24 cellular contexts compared by ENCODE assay signal in genomic region chrX:153538424-153538823, GRCh38. TPM values are rescaled to one million over a fixed set of nuclear protein-coding genes. Genes with fewer than 3 reads are reported as not detected.
A peak's percentile ranks its signal among the peaks of the same experiment; 100 is the strongest.
DNase-seq lines count a peak whose midpoint lies in the region; ATAC-seq, FAIRE-seq and TF ChIP-seq lines count a peak whose summit lies in the region.
"Had no signal": no experiment of that assay in that cellular context is flagged by ENCODE, and none has a peak within 500 bp of the region (broad histone marks: within the 10 kb centered on the region; RNA-seq: fewer than 3 reads in every experiment).

No MANE protein-coding gene starts in this region.

- no peak for TF ChIP-seq POLR2A in right lobe of liver (IDR thresholded peaks at IDR 0.05)
- no peak for TF ChIP-seq POLR2A in HepG2 (IDR thresholded peaks at IDR 0.05; ENCODE audit: insufficient read depth in 1 of 2, low read depth in 2 of 2, low read length in 2 of 2)

- no peak overlapping the region for H3K4me2 ChIP-seq in HepG2 (ENCODE audit: low read depth, low read length)
- H3K4me2 ChIP-seq: GM23338 had no signal

- DNase-seq in right lobe of liver, result peak in 2 of 3 donors; percentile 60 to 69
- DNase-seq in HepG2 (ENCODE audit: low spot score), result no peak
- DNase-seq in RCC 7860 (ENCODE audit: low spot score), result no peak
- DNase-seq in D721Med (ENCODE audit: insufficient read length, low spot score), result no peak
- DNase-seq in effector memory CD4-positive, alpha-beta T cell, result no peak
- DNase-seq: 8988T; Calu3; CD8-positive, alpha-beta memory T cell; KBM-7; NCI-H1092; NCI-H1436; NCI-H187 treated with DMSO at 0.1 percent for 48 hours; NCI-H526; PC-3; RPMI8226 had no signal

- BruUV-seq in HepG2 (replicated peaks; lab: Mats Ljungman, UMichigan), result no TSS peak

- no peak for TF ChIP-seq RAD21 in HepG2 (CRISPR knock-in tag; IDR thresholded peaks at IDR 0.05)

- H3K9me3 ChIP-seq in right lobe of liver (no peaks in the 10 kb centered on the region), HepG2 (ENCODE audit: low read length) (no peaks in the 10 kb centered on the region)
- no peaks in the 10 kb centered on the region for H3K9me3 ChIP-seq in effector memory CD4-positive, alpha-beta T cell (ENCODE audit: control insufficient read depth, low read length)
- H3K9me3 ChIP-seq: HAP-1 had no signal

- TF ChIP-seq EP300 in HepG2 (IDR thresholded peaks at IDR 0.05; ENCODE audit: low read depth in 2 of 2, low read length in 2 of 2), result no peak
- TF ChIP-seq EP300 in HepG2 (CRISPR knock-in tag; IDR thresholded peaks at IDR 0.05; ENCODE audit: borderline replicate concordance), result no peak

- FAIRE-seq in HepG2 (lab: Jason Lieb, UNC), result no peak
- no peak for FAIRE-seq in RCC 7860 (lab: Jason Lieb, UNC)
- no peak for FAIRE-seq in D721Med (lab: Jason Lieb, UNC)
- FAIRE-seq: GM12891 had no signal

- POLR2A ChIA-PET in HepG2 (lab: Yijun Ruan, JAX), result no interaction called here

- in situ Hi-C loops in HepG2 (cut with HindIII; ENCODE audit: extremely low pct_ligation_motif_present, low pct_unique_long_range_greater_than_20kb), result no loop called here

- H3K4me3 ChIP-seq in right lobe of liver (no peak overlapping the region), HepG2 (replicated peaks in 1 of 3; ENCODE audit: insufficient read depth in 1 of 3, low read depth in 2 of 3, low read length in 3 of 3) (no peak overlapping the region)
- H3K4me3 ChIP-seq in effector memory CD4-positive, alpha-beta T cell (ENCODE audit: insufficient read depth, low read depth, low read length, poor library complexity, severe bottlenecking), result no peak overlapping the region
- H3K4me3 ChIP-seq: GM23338, HAP-1 had no signal

- intact Hi-C loops in right lobe of liver (cut with DNase I) (no loop called here), HepG2 (cut with micrococcal nuclease; ENCODE audit: unreplicated experiment) (loop anchor here (5.0 kb wide), 1 partner anchor 671 kb away; no protein-coding TSS in a partner anchor)

- H3K79me2 ChIP-seq in HepG2 (ENCODE audit: insufficient read depth, low read length), result no peaks in the 10 kb centered on the region

- ATAC-seq in right lobe of liver (peak; percentile 35 to 68 (median 66)), HepG2 (no peak), SK-N-SH treated with all-trans-retinoic acid at 6 μM for 48 hours (peak; percentile 45), GM18511 (IDR thresholded peaks at IDR 0.05; ENCODE audit: unreplicated experiment) (no peak)
- ATAC-seq: PC-3 had no signal

- CTCF ChIA-PET in HepG2 (lab: Yijun Ruan, JAX; ENCODE audit: low intra/inter-chr PET ratio, low total read pairs), result interaction anchor here (1.7 to 2.9 kb wide), 2 partner anchors 124 to 130 kb away, joined by 7 to 25 read pairs; no protein-coding TSS in a partner anchor

- no peaks in the 10 kb centered on the region for H3K27me3 ChIP-seq in right lobe of liver
- peaks cover 7 to 56% of the 10 kb centered on the region in 2 experiments; a peak in 4 of 5 replicates for H3K27me3 ChIP-seq in HepG2 (ENCODE audit: control insufficient read depth in 1 of 2, insufficient read depth in 2 of 2, low read length in 2 of 2)
- no peaks in the 10 kb centered on the region for H3K27me3 ChIP-seq in layer of hippocampus (ENCODE audit: control insufficient read depth, insufficient read depth, low read length)
- H3K27me3 ChIP-seq in effector memory CD4-positive, alpha-beta T cell (replicated peaks; ENCODE audit: control insufficient read depth, insufficient read depth, low read length, poor library complexity, severe bottlenecking), result no peaks in the 10 kb centered on the region

- H3K4me1 ChIP-seq in right lobe of liver (no peaks in the 10 kb centered on the region), HepG2 (ENCODE audit: insufficient read depth, low read length) (no peaks in the 10 kb centered on the region)
- H3K4me1 ChIP-seq in effector memory CD4-positive, alpha-beta T cell (ENCODE audit: control insufficient read depth, insufficient read depth, low read length, poor library complexity, severe bottlenecking), result no peaks in the 10 kb centered on the region
- H3K4me1 ChIP-seq: HAP-1 had no signal

- no peak overlapping the region for H2AFZ ChIP-seq in HepG2 (ENCODE audit: low read length)
- H2AFZ ChIP-seq: GM23338 had no signal

- no peaks in the 10 kb centered on the region for H3K36me3 ChIP-seq in right lobe of liver
- no peaks in the 10 kb centered on the region for H3K36me3 ChIP-seq in HepG2 (replicated peaks in 1 of 2; ENCODE audit: control insufficient read depth in 1 of 2, insufficient read depth in 2 of 2, low read length in 2 of 2)
- no peaks in the 10 kb centered on the region for H3K36me3 ChIP-seq in effector memory CD4-positive, alpha-beta T cell (ENCODE audit: control insufficient read depth, insufficient read depth, low read length)
- H3K36me3 ChIP-seq: HAP-1 had no signal

- H3K9ac ChIP-seq in HepG2 (ENCODE audit: insufficient read depth, low read depth, low read length), result no peak overlapping the region

- no peaks in the 10 kb centered on the region for H4K20me1 ChIP-seq in HepG2 (ENCODE audit: insufficient read depth, low read length)

- TF ChIP-seq CTCF in right lobe of liver (IDR thresholded peaks at IDR 0.05) (no peak), HepG2 (CRISPR knock-in tag; IDR thresholded peaks at IDR 0.05) (no peak), D721Med (IDR thresholded peaks at IDR 0.05; ENCODE audit: insufficient read depth, missing control alignments) (no peak)

- H3K27ac ChIP-seq in right lobe of liver, result no peak overlapping the region
- H3K27ac ChIP-seq in HepG2 (ENCODE audit: extremely low read length, insufficient read depth, low read length), result no peak overlapping the region
- H3K27ac ChIP-seq in layer of hippocampus (ENCODE audit: low read depth, low read length), result peak overlapping the region; percentile 30
- H3K27ac ChIP-seq in effector memory CD4-positive, alpha-beta T cell (ENCODE audit: insufficient read depth, low read length, poor library complexity, severe bottlenecking), result no peak overlapping the region
- H3K27ac ChIP-seq: C4-2B, HL-60 had no signal

- 64% methylated on average over 5 of the region's 17 CpGs for WGBS in right lobe of liver (ENCODE audit: insufficient coverage, low coverage, low lambda C conversion rate, missing lambda C conversion rate)
- WGBS in HepG2 (ENCODE audit: low lambda C conversion rate), result no CpG with 5 or more reads among the region's 17 CpGs

TF ChIP-seq in HepG2, 621 proteins besides CTCF, POLR2A, EP300 and RAD21 (continues in another document):
- TF ChIP-seq NR2C2 (CRISPR knock-in tag; IDR thresholded peaks at IDR 0.05; ENCODE audit: borderline replicate concordance), result no peak

RNA-seq across cellular contexts. Expression of gene ATP2B3, which starts 21.0 kb away (rescaled TPM):
- under 1 TPM in 1 of 6 experiments, not detected in 5; 0.07 TPM for total RNA-seq in right lobe of liver
- not detected in 2 replicates for total RNA-seq in HepG2 (2016; rRNA removed; fragmentation: Illumina TruSeq; extraction: Trizol)
- total RNA-seq in HepG2 (2016; cell fraction: cytosol; rRNA removed; fragmentation: Illumina TruSeq; extraction: Trizol; ENCODE audit: low read depth), result not detected in 2 replicates
- not detected in 2 replicates for total RNA-seq in HepG2 (2016; cell fraction: insoluble cytoplasmic fraction; rRNA removed; fragmentation: Illumina TruSeq; extraction: Trizol)
- not detected in 2 replicates for total RNA-seq in HepG2 (2016; cell fraction: membrane; rRNA removed; fragmentation: Illumina TruSeq; extraction: Trizol)
- not detected in 2 replicates for total RNA-seq in HepG2 (2016; cell fraction: nucleus; rRNA removed; fragmentation: Illumina TruSeq; extraction: Trizol)
- not detected in 2 replicates for polyA plus RNA-seq in HepG2 (2011; rRNA removed)
- polyA plus RNA-seq in HepG2 (2011; cell fraction: cytosol; rRNA removed), result not detected in 2 replicates
- not detected in 2 replicates for polyA plus RNA-seq in HepG2 (2011; cell fraction: nucleus; rRNA removed)
- not detected in 2 replicates for polyA plus RNA-seq in HepG2 (2012)
- not detected in 2 replicates for polyA plus RNA-seq in HepG2 (2016; cell fraction: cytosol; fragmentation: Illumina TruSeq; extraction: Trizol; ENCODE audit: low read depth)
- not detected in 2 replicates for polyA plus RNA-seq in HepG2 (2016; cell fraction: insoluble cytoplasmic fraction; fragmentation: Illumina TruSeq; extraction: Trizol; ENCODE audit: low read depth)
- not detected in 2 replicates for polyA plus RNA-seq in HepG2 (2016; cell fraction: membrane; fragmentation: Illumina TruSeq; extraction: Trizol; ENCODE audit: low read depth)
- polyA plus RNA-seq in HepG2 (2016; cell fraction: nucleus; fragmentation: Illumina TruSeq; extraction: Trizol; ENCODE audit: insufficient read depth, low read depth), result not detected in 2 replicates
- not detected in 2 replicates for polyA minus RNA-seq in HepG2 (2011; rRNA and poly(A)+ RNA removed; ENCODE audit: low replicate concordance)
- not detected in 2 replicates for polyA minus RNA-seq in HepG2 (2011; cell fraction: cytosol; rRNA and poly(A)+ RNA removed)
- not detected in 2 replicates for polyA minus RNA-seq in HepG2 (2011; cell fraction: nucleus; rRNA and poly(A)+ RNA removed)
- total RNA-seq: Calu3; CD8-positive, alpha-beta memory T cell; HT-29; PC-3 had no signal
- polyA plus RNA-seq: CD8-positive, alpha-beta memory T cell; GM23338 had no signal

RNA-seq across cellular contexts. Expression of gene BGN, which starts 43.6 kb away (rescaled TPM):
- total RNA-seq in right lobe of liver, result 100 to 1,000 TPM in 4 of 6 experiments, 10 to 100 TPM in 2; 57.0 to 161 (median 122) TPM
- total RNA-seq in HepG2 (2016; rRNA removed; fragmentation: Illumina TruSeq; extraction: Trizol), result 0.18 TPM in 1 of 2 replicates, not detected in the other
- not detected in 2 replicates for total RNA-seq in HepG2 (2016; cell fraction: cytosol; rRNA removed; fragmentation: Illumina TruSeq; extraction: Trizol; ENCODE audit: low read depth)
- 0.19 TPM in 1 of 2 replicates, not detected in the other for total RNA-seq in HepG2 (2016; cell fraction: insoluble cytoplasmic fraction; rRNA removed; fragmentation: Illumina TruSeq; extraction: Trizol)
- total RNA-seq in HepG2 (2016; cell fraction: membrane; rRNA removed; fragmentation: Illumina TruSeq; extraction: Trizol), result 0.06 and 0.21 TPM in 2 replicates
- 0.25 and 0.85 TPM in 2 replicates for total RNA-seq in HepG2 (2016; cell fraction: nucleus; rRNA removed; fragmentation: Illumina TruSeq; extraction: Trizol)
- 0.40 and 0.63 TPM in 2 replicates for polyA plus RNA-seq in HepG2 (2011; rRNA removed)
- polyA plus RNA-seq in HepG2 (2011; cell fraction: cytosol; rRNA removed), result 0.28 and 0.54 TPM in 2 replicates
- 0.54 and 0.85 TPM in 2 replicates for polyA plus RNA-seq in HepG2 (2011; cell fraction: nucleus; rRNA removed)
- 1.5 and 1.9 TPM in 2 replicates for polyA plus RNA-seq in HepG2 (2012)
- polyA plus RNA-seq in HepG2 (2016; cell fraction: cytosol; fragmentation: Illumina TruSeq; extraction: Trizol; ENCODE audit: low read depth), result 0.10 and 0.11 TPM in 2 replicates
- 0.26 TPM in 1 of 2 replicates, not detected in the other for polyA plus RNA-seq in HepG2 (2016; cell fraction: insoluble cytoplasmic fraction; fragmentation: Illumina TruSeq; extraction: Trizol; ENCODE audit: low read depth)
- 0.49 and 1.0 TPM in 2 replicates for polyA plus RNA-seq in HepG2 (2016; cell fraction: membrane; fragmentation: Illumina TruSeq; extraction: Trizol; ENCODE audit: low read depth)
- polyA plus RNA-seq in HepG2 (2016; cell fraction: nucleus; fragmentation: Illumina TruSeq; extraction: Trizol; ENCODE audit: insufficient read depth, low read depth), result 0.98 and 1.4 TPM in 2 replicates
- polyA minus RNA-seq in HepG2 (2011; rRNA and poly(A)+ RNA removed; ENCODE audit: low replicate concordance), result 1.3 TPM in 1 of 2 replicates, not detected in the other
- polyA minus RNA-seq in HepG2 (2011; cell fraction: cytosol; rRNA and poly(A)+ RNA removed), result 0.99 and 1.3 TPM in 2 replicates
- polyA minus RNA-seq in HepG2 (2011; cell fraction: nucleus; rRNA and poly(A)+ RNA removed), result 0.37 and 0.77 TPM in 2 replicates
- total RNA-seq: Calu3; CD8-positive, alpha-beta memory T cell; PC-3 had no signal
- polyA plus RNA-seq: CD8-positive, alpha-beta memory T cell had no signal

Comparison
In these comparisons a context has a peak if more than half of its experiments do, and no peak if none do; other contexts are left out.
1. ATAC-seq: peak in right lobe of liver (4 of 4) and SK-N-SH treated with all-trans-retinoic acid at 6 μM for 48 hours (single experiment); none in HepG2 (single experiment) and GM18511 (single experiment).
2. DNase-seq: peak in right lobe of liver (2 of 3); none in HepG2 (single experiment), RCC 7860 (single experiment), D721Med (single experiment) and effector memory CD4-positive, alpha-beta T cell (0 of 3).
3. RNA of gene BGN, which starts 43.6 kb away (total RNA-seq): 57.0 to 161 TPM in right lobe of liver; 0.06 to 0.85 TPM in HepG2; every median in the first group is over 10 times any median in the second.